ENCODE assay signal across 9 cellular contexts in the genomic region with DNA sequence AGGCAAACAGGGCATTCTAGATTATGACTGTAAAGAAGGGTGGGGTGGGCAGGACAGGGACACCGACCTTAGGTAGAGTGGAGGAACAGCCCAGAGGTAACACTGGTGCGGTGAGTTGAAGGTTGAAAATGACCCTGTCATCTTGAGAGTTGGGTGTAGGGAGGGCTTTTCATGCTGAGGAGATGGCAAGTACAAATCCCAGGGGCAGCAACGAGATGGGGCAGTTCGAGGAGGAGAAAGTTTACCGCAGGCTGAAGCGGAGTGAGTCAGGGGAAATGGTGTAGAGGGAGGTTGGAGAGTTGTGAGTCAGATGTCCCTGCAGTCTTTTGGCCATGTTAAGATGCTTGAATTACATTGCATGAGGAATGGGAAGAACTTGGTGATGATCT.
DNase-seq lines count a peak whose midpoint lies in the region; ATAC-seq and TF ChIP-seq lines count a peak whose summit lies in the region.
"Had no signal": no experiment of that assay in that cellular context is flagged by ENCODE, and none has a peak within 500 bp of the region (broad histone marks: within the 10 kb centered on the region; RNA-seq: fewer than 3 reads in every experiment).

No MANE protein-coding gene starts in this region.

- H3K9me3 Mint-ChIP-seq in activated naive CD8-positive, alpha-beta T cell treated with anti-CD3 and anti-CD28 coated beads for 36 hours, result peaks cover 15% of the 10 kb centered on the region

- no peak overlapping the region for H3K4me3 Mint-ChIP-seq in activated naive CD8-positive, alpha-beta T cell treated with anti-CD3 and anti-CD28 coated beads for 36 hours

- DNase-seq in GM06990 (ENCODE audit: extremely low read depth, insufficient read length) (peak; percentile 37), myocyte (ENCODE audit: low read depth) (peak; percentile 22), ureter (ENCODE audit: low spot score) (no peak), CD1c-positive myeloid dendritic cell (ENCODE audit: extremely low spot score) (no peak), uterus (no peak)
- DNase-seq in activated naive CD8-positive, alpha-beta T cell treated with anti-CD3 and anti-CD28 coated beads for 36 hours, result no peak
- DNase-seq: NK-92 treated with Interleukin-12 subunit alpha and Interleukin-12 subunit beta, amount 100 ng/mL, for 24 hours had no signal

- no peaks in the 10 kb centered on the region for H3K4me1 ChIP-seq in uterus

- peaks cover 0 to 6% of the 10 kb centered on the region in 2 donors for H3K9me3 ChIP-seq in uterus

- H3K4me3 ChIP-seq in GM06990 (replicated peaks; ENCODE audit: low read depth, low read length) (peak overlapping the region; percentile 24; the same call in 1 of the 2 replicates), uterus (no peak overlapping the region)

- ATAC-seq in HG02870 (IDR thresholded peaks at IDR 0.05; ENCODE audit: unreplicated experiment), result peak; percentile 43
- ATAC-seq in HG03045 (IDR thresholded peaks at IDR 0.05; ENCODE audit: unreplicated experiment), result no peak

- peaks cover 59% of the 10 kb centered on the region for H3K36me3 Mint-ChIP-seq in activated naive CD8-positive, alpha-beta T cell treated with anti-CD3 and anti-CD28 coated beads for 36 hours

- intact Hi-C loops in uterus (cut with DNase I; ENCODE audit: low total_unique reads), result no loop called here

- TF ChIP-seq CTCF in GM06990 (IDR thresholded peaks at IDR 0.05; ENCODE audit: insufficient read depth, low read length, poor library complexity, severe bottlenecking) (no peak), uterus (IDR thresholded peaks at IDR 0.05) (no peak)

- H3K27me3 ChIP-seq in GM06990 (replicated peaks; ENCODE audit: control insufficient read depth, insufficient read depth, low read length), result no peaks in the 10 kb centered on the region
- no peaks in the 10 kb centered on the region for H3K27me3 ChIP-seq in uterus

- no peaks in the 10 kb centered on the region for H3K27me3 Mint-ChIP-seq in activated naive CD8-positive, alpha-beta T cell treated with anti-CD3 and anti-CD28 coated beads for 36 hours

- peak overlapping the region; percentile 8 for H3K27ac Mint-ChIP-seq in activated naive CD8-positive, alpha-beta T cell treated with anti-CD3 and anti-CD28 coated beads for 36 hours

- H3K4me1 Mint-ChIP-seq in activated naive CD8-positive, alpha-beta T cell treated with anti-CD3 and anti-CD28 coated beads for 36 hours, result peaks cover 44% of the 10 kb centered on the region

- TF ChIP-seq POLR2A in uterus (IDR thresholded peaks at IDR 0.05), result no peak

- peaks cover 5% of the 10 kb centered on the region for H3K36me3 ChIP-seq in GM06990 (ENCODE audit: control insufficient read depth, insufficient read depth, low read length)
- H3K36me3 ChIP-seq in uterus, result no peaks in the 10 kb centered on the region

- H3K27ac ChIP-seq in uterus, result no peak overlapping the region

Comparison
In these comparisons a context has a peak if more than half of its experiments do, and no peak if none do; other contexts are left out.
1. DNase-seq: peak in GM06990 (single experiment) and myocyte (single experiment); none in activated naive CD8-positive, alpha-beta T cell treated with anti-CD3 and anti-CD28 coated beads for 36 hours (single experiment), ureter (single experiment), CD1c-positive myeloid dendritic cell (single experiment) and uterus (0 of 2).